ENCODE assay signal across 9 cellular contexts in genomic region chr7:87344446-87344845, GRCh38. TPM values are rescaled to one million over a fixed set of nuclear protein-coding genes. Genes with fewer than 3 reads are reported as not detected.
A peak's percentile ranks its signal among the peaks of the same experiment; 100 is the strongest.
DNase-seq lines count a peak whose midpoint lies in the region; ATAC-seq, FAIRE-seq and TF ChIP-seq lines count a peak whose summit lies in the region.
"Had no signal": no experiment of that assay in that cellular context is flagged by ENCODE, and none has a peak within 500 bp of the region (broad histone marks: within the 10 kb centered on the region; RNA-seq: fewer than 3 reads in every experiment).

No MANE protein-coding gene starts in this region.

- H3K9me3 ChIP-seq in DOHH2 (ENCODE audit: control insufficient read depth, insufficient read depth, low read length) = no peaks in the 10 kb centered on the region
- H3K9me3 ChIP-seq in Panc1 (ENCODE audit: control insufficient read depth, insufficient read depth, low read depth, low read length) = no peaks in the 10 kb centered on the region

- H3K4me3 Mint-ChIP-seq in endothelial cell (ENCODE audit: unreplicated experiment) = peak overlapping the region; percentile 94
- H3K4me3 Mint-ChIP-seq in progenitor cell of endocrine pancreas (ENCODE audit: low read depth) = peak overlapping the region; percentile 92

- POLR2A ChIA-PET in Panc1 (lab: Charles Lee) = no interaction called here

- peak overlapping the region; percentile 25 for H3K27ac Mint-ChIP-seq in endothelial cell (ENCODE audit: unreplicated experiment)
- peak overlapping the region; percentile 95 for H3K27ac Mint-ChIP-seq in progenitor cell of endocrine pancreas

- H3K36me3 ChIP-seq in DOHH2 (ENCODE audit: control insufficient read depth, low read length) (peaks cover 16% of the 10 kb centered on the region), Panc1 (ENCODE audit: control insufficient read depth, insufficient read depth, low read length) (no peaks in the 10 kb centered on the region)

- in situ Hi-C loops in Panc1 (cut with HindIII; ENCODE audit: low pct_unique_long_range_greater_than_20kb, low sequenced_read_pairs) = no loop called here

- H3K9me3 Mint-ChIP-seq in endothelial cell (ENCODE audit: unreplicated experiment) (no peaks in the 10 kb centered on the region), progenitor cell of endocrine pancreas (ENCODE audit: low read depth) (no peaks in the 10 kb centered on the region)

- H4K20me1 ChIP-seq in DOHH2 (ENCODE audit: control insufficient read depth, insufficient read depth, low read depth, low read length) = no peaks in the 10 kb centered on the region

- H3K79me2 ChIP-seq in DOHH2 (ENCODE audit: control insufficient read depth, low read length) = peaks cover 16% of the 10 kb centered on the region

- H3K4me1 Mint-ChIP-seq in endothelial cell (ENCODE audit: unreplicated experiment) = peaks cover 13% of the 10 kb centered on the region
- H3K4me1 Mint-ChIP-seq in progenitor cell of endocrine pancreas (ENCODE audit: low read depth) = peaks cover 28% of the 10 kb centered on the region

- H3K4me3 ChIP-seq in DOHH2 (ENCODE audit: low read length) (peak overlapping the region; percentile 93), Panc1 (ENCODE audit: low read depth in 2 of 2, low read length in 2 of 2) (peak overlapping the region; percentile 58 to 87)

- no TSS peak for BruUV-seq in Panc1 (replicated peaks; lab: Mats Ljungman, UMichigan)

- no peak for TF ChIP-seq CTCF in DOHH2 (IDR thresholded peaks at IDR 0.05; ENCODE audit: low read depth, low read length, poor library complexity, severe bottlenecking)
- no peak for TF ChIP-seq CTCF in Panc1 (IDR thresholded peaks at IDR 0.05)
- no peak for TF ChIP-seq CTCF in endothelial cell (IDR thresholded peaks at IDR 0.05; ENCODE audit: unreplicated experiment)
- no peak for TF ChIP-seq CTCF in progenitor cell of endocrine pancreas (IDR thresholded peaks at IDR 0.05; ENCODE audit: unreplicated experiment)

- no peak for ATAC-seq in Panc1

- H3K36me3 Mint-ChIP-seq in endothelial cell (ENCODE audit: low read depth, unreplicated experiment) (peaks cover 15% of the 10 kb centered on the region), progenitor cell of endocrine pancreas (ENCODE audit: insufficient read depth) (peaks cover 16% of the 10 kb centered on the region)

- DNase-seq in Panc1 (ENCODE audit: low read depth, low spot score) (no peak), endothelial cell (ENCODE audit: low spot score) (no peak), progenitor cell of endocrine pancreas (ENCODE audit: low spot score, unreplicated experiment) (no peak), D341Med (ENCODE audit: low spot score) (no peak), nucleus accumbens (lab: John Stamatoyannopoulos, UW) (no peak), NCI-H510A treated with DMSO at 0.1 percent for 48 hours (lab: John Stamatoyannopoulos, UW) (no peak), frontal cortex (ENCODE audit: low spot score in 2 of 2) (no peak)

- CTCF ChIA-PET in Panc1 (lab: Charles Lee) = no interaction called here

- H3K4me1 ChIP-seq in DOHH2 (ENCODE audit: control insufficient read depth, low read length) (peaks cover 28% of the 10 kb centered on the region), Panc1 (ENCODE audit: control insufficient read depth, insufficient read depth, low read length) (peaks cover 12% of the 10 kb centered on the region; the same call in 1 of the 2 replicates)

- no peaks in the 10 kb centered on the region for H3K9me2 ChIP-seq in DOHH2 (replicated peaks; ENCODE audit: control insufficient read depth, low read length)

- peaks cover 8% of the 10 kb centered on the region for H3K27me3 Mint-ChIP-seq in endothelial cell (ENCODE audit: unreplicated experiment)
- H3K27me3 Mint-ChIP-seq in progenitor cell of endocrine pancreas = no peaks in the 10 kb centered on the region

- H3K27ac ChIP-seq in DOHH2 (ENCODE audit: low read depth, low read length) (no peak overlapping the region), Panc1 (ENCODE audit: low read length) (peak overlapping the region; percentile 91)

- peak overlapping the region; percentile 93 for H3K4me2 ChIP-seq in DOHH2 (ENCODE audit: low read length)

- H3F3A ChIP-seq in DOHH2 (ENCODE audit: control insufficient read depth, insufficient read depth) = no peaks in the 10 kb centered on the region

- FAIRE-seq in frontal cortex (lab: Jason Lieb, UNC) = no peak
- FAIRE-seq: endometrium had no signal

- intact Hi-C loops in Panc1 (cut with micrococcal nuclease; ENCODE audit: unreplicated experiment) = no loop called here

- no peaks in the 10 kb centered on the region for H3K27me3 ChIP-seq in DOHH2 (ENCODE audit: control insufficient read depth, low read length)
- no peaks in the 10 kb centered on the region for H3K27me3 ChIP-seq in Panc1 (ENCODE audit: control insufficient read depth, insufficient read depth, low read length)

RNA-seq across cellular contexts. Expression of gene CROT, which starts 1.0 kb away (rescaled TPM):
- 9.8 TPM for total RNA-seq in Panc1 (2021; ENCODE audit: unreplicated experiment)
- polyA plus RNA-seq in Panc1 (2012; ENCODE audit: insufficient read length) = 6.4 TPM
- total RNA-seq in endothelial cell (ENCODE audit: unreplicated experiment) = 11.1 TPM
- total RNA-seq in progenitor cell of endocrine pancreas = 18.1 and 20.9 TPM in 2 replicates
- total RNA-seq in frontal cortex = 13.0 TPM
